ENCODE assay signal across 1 cellular context in the genomic region with DNA sequence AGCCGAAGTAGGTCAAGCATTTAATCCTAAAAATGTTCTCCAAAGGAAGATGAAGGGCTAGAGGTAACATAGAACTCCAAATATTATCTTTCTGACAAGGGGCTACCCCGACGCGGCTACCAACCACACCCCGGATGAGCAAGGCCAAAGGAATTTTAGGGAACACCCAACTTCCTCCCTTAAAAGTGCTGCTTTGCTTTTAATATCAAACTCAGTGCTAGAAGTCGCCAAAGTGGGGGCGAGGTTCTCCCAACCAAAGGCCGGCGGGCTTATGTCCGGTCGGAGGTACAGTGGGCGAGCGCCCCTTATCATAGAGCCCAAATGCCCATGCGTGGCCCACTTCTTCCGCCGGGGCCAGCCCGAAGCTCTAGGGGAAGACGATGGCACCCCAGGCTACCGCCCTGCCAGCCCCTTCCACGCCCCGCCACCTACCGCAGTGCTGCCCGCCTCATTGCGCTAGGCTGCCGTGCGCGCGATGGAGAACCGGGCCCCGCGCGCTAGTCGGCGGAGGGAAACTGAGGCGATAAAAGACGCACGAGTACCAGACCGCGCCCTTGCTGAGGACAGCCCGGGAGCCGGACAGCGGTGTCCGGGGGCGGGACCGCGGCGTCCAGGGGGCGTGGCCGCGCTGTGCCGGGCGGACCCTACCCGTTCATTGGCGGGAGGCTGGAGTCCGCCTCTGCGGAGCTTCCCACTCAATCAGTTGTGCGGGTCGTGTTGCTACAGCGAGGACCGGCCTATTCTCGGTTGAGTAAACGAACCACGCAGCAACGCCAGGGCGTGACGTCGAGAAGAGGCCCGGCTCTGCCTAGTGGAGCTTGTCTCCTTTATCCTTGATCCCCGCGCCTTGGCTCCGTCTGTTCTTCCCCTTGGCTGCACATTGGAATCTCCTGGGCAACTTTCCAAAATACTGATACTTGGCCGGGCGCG.
TF ChIP-seq lines count a peak whose summit lies in the region.

A gene with protein sequence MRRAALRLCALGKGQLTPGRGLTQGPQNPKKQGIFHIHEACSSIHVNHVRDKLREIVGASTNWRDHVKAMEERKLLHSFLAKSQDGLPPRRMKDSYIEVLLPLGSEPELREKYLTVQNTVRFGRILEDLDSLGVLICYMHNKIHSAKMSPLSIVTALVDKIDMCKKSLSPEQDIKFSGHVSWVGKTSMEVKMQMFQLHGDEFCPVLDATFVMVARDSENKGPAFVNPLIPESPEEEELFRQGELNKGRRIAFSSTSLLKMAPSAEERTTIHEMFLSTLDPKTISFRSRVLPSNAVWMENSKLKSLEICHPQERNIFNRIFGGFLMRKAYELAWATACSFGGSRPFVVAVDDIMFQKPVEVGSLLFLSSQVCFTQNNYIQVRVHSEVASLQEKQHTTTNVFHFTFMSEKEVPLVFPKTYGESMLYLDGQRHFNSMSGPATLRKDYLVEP (minus strand): TSS at position 584 of the 930 bp plus-strand sequence. CDS start 132 bp downstream, at position 452.

TF ChIP-seq in GM12878, 131 proteins besides CTCF, POLR2A, EP300 and RAD21 (continued from another document and continues in another):
- TF ChIP-seq, protein P1, sequence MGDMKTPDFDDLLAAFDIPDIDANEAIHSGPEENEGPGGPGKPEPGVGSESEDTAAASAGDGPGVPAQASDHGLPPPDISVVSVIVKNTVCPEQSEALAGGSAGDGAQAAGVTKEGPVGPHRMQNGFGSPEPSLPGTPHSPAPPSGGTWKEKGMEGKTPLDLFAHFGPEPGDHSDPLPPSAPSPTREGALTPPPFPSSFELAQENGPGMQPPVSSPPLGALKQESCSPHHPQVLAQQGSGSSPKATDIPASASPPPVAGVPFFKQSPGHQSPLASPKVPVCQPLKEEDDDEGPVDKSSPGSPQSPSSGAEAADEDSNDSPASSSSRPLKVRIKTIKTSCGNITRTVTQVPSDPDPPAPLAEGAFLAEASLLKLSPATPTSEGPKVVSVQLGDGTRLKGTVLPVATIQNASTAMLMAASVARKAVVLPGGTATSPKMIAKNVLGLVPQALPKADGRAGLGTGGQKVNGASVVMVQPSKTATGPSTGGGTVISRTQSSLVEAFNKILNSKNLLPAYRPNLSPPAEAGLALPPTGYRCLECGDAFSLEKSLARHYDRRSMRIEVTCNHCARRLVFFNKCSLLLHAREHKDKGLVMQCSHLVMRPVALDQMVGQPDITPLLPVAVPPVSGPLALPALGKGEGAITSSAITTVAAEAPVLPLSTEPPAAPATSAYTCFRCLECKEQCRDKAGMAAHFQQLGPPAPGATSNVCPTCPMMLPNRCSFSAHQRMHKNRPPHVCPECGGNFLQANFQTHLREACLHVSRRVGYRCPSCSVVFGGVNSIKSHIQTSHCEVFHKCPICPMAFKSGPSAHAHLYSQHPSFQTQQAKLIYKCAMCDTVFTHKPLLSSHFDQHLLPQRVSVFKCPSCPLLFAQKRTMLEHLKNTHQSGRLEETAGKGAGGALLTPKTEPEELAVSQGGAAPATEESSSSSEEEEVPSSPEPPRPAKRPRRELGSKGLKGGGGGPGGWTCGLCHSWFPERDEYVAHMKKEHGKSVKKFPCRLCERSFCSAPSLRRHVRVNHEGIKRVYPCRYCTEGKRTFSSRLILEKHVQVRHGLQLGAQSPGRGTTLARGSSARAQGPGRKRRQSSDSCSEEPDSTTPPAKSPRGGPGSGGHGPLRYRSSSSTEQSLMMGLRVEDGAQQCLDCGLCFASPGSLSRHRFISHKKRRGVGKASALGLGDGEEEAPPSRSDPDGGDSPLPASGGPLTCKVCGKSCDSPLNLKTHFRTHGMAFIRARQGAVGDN (IDR thresholded peaks at IDR 0.05): 0 out of 2 replicates have a peak, but pooled peaks have one; percentile 13
- no peak for TF ChIP-seq EZH2 (IDR thresholded peaks at IDR 0.05; ENCODE audit: borderline replicate concordance, control insufficient read depth, low read depth, low read length)
- no peak for TF ChIP-seq TCF12 (IDR thresholded peaks at IDR 0.05; ENCODE audit: low read depth, low read length)
- TF ChIP-seq RELA (IDR thresholded peaks at IDR 0.05; ENCODE audit: borderline replicate concordance, partially characterized antibody): no peak
- 0 out of 2 replicates have a peak, but pooled peaks have one; percentile 47 for TF ChIP-seq CREM (IDR thresholded peaks at IDR 0.05; ENCODE audit: low read depth)
- no peak for TF ChIP-seq ASH2L (IDR thresholded peaks at IDR 0.05; ENCODE audit: borderline replicate concordance, low read depth)
- no peak for TF ChIP-seq SMAD1 (IDR thresholded peaks at IDR 0.05; ENCODE audit: low read depth, partially characterized antibody)
- no peak for TF ChIP-seq CBX3 (IDR thresholded peaks at IDR 0.05; ENCODE audit: borderline replicate concordance, low read depth)
- TF ChIP-seq CBFB (IDR thresholded peaks at IDR 0.05; ENCODE audit: low read depth): no peak
- no peak for TF ChIP-seq HCFC1 (IDR thresholded peaks at IDR 0.05; ENCODE audit: low read length)
- 0 out of 2 replicates have a peak, but pooled peaks have one; percentile 27 for TF ChIP-seq EED (IDR thresholded peaks at IDR 0.05; ENCODE audit: low read depth)
- no peak for TF ChIP-seq NR2C1 (IDR thresholded peaks at IDR 0.05)
- TF ChIP-seq IKZF2 (IDR thresholded peaks at IDR 0.05): peak; percentile 63 to 69
- TF ChIP-seq MTA2 (IDR thresholded peaks at IDR 0.05; ENCODE audit: low read depth): no peak
- TF ChIP-seq, protein P2, sequence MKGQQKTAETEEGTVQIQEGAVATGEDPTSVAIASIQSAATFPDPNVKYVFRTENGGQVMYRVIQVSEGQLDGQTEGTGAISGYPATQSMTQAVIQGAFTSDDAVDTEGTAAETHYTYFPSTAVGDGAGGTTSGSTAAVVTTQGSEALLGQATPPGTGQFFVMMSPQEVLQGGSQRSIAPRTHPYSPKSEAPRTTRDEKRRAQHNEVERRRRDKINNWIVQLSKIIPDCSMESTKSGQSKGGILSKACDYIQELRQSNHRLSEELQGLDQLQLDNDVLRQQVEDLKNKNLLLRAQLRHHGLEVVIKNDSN (IDR thresholded peaks at IDR 0.05; ENCODE audit: borderline replicate concordance, extremely low read length, insufficient read depth, low read depth, low read length): no peak
- no peak for TF ChIP-seq JUNB (IDR thresholded peaks at IDR 0.05)
- TF ChIP-seq ZNF217 (IDR thresholded peaks at IDR 0.05): no peak
- TF ChIP-seq, protein P3, sequence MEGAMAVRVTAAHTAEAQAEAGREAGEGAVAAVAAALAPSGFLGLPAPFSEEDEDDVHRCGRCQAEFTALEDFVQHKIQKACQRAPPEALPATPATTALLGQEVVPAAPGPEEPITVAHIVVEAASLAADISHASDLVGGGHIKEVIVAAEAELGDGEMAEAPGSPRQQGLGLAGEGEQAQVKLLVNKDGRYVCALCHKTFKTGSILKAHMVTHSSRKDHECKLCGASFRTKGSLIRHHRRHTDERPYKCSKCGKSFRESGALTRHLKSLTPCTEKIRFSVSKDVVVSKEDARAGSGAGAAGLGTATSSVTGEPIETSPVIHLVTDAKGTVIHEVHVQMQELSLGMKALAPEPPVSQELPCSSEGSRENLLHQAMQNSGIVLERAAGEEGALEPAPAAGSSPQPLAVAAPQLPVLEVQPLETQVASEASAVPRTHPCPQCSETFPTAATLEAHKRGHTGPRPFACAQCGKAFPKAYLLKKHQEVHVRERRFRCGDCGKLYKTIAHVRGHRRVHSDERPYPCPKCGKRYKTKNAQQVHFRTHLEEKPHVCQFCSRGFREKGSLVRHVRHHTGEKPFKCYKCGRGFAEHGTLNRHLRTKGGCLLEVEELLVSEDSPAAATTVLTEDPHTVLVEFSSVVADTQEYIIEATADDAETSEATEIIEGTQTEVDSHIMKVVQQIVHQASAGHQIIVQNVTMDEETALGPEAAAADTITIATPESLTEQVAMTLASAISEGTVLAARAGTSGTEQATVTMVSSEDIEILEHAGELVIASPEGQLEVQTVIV (IDR thresholded peaks at IDR 0.05; ENCODE audit: borderline replicate concordance, partially characterized antibody): no peak
- no peak for TF ChIP-seq FOXK2 (IDR thresholded peaks at IDR 0.05)
- TF ChIP-seq PML (IDR thresholded peaks at IDR 0.05; ENCODE audit: low read length): no peak
- TF ChIP-seq, protein P4, sequence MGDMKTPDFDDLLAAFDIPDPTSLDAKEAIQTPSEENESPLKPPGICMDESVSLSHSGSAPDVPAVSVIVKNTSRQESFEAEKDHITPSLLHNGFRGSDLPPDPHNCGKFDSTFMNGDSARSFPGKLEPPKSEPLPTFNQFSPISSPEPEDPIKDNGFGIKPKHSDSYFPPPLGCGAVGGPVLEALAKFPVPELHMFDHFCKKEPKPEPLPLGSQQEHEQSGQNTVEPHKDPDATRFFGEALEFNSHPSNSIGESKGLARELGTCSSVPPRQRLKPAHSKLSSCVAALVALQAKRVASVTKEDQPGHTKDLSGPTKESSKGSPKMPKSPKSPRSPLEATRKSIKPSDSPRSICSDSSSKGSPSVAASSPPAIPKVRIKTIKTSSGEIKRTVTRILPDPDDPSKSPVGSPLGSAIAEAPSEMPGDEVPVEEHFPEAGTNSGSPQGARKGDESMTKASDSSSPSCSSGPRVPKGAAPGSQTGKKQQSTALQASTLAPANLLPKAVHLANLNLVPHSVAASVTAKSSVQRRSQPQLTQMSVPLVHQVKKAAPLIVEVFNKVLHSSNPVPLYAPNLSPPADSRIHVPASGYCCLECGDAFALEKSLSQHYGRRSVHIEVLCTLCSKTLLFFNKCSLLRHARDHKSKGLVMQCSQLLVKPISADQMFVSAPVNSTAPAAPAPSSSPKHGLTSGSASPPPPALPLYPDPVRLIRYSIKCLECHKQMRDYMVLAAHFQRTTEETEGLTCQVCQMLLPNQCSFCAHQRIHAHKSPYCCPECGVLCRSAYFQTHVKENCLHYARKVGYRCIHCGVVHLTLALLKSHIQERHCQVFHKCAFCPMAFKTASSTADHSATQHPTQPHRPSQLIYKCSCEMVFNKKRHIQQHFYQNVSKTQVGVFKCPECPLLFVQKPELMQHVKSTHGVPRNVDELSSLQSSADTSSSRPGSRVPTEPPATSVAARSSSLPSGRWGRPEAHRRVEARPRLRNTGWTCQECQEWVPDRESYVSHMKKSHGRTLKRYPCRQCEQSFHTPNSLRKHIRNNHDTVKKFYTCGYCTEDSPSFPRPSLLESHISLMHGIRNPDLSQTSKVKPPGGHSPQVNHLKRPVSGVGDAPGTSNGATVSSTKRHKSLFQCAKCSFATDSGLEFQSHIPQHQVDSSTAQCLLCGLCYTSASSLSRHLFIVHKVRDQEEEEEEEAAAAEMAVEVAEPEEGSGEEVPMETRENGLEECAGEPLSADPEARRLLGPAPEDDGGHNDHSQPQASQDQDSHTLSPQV (IDR thresholded peaks at IDR 0.05): no peak
- no peak for TF ChIP-seq FOS (IDR thresholded peaks at IDR 0.05; ENCODE audit: borderline replicate concordance, extremely low read depth, insufficient read length)
- TF ChIP-seq, protein P5, sequence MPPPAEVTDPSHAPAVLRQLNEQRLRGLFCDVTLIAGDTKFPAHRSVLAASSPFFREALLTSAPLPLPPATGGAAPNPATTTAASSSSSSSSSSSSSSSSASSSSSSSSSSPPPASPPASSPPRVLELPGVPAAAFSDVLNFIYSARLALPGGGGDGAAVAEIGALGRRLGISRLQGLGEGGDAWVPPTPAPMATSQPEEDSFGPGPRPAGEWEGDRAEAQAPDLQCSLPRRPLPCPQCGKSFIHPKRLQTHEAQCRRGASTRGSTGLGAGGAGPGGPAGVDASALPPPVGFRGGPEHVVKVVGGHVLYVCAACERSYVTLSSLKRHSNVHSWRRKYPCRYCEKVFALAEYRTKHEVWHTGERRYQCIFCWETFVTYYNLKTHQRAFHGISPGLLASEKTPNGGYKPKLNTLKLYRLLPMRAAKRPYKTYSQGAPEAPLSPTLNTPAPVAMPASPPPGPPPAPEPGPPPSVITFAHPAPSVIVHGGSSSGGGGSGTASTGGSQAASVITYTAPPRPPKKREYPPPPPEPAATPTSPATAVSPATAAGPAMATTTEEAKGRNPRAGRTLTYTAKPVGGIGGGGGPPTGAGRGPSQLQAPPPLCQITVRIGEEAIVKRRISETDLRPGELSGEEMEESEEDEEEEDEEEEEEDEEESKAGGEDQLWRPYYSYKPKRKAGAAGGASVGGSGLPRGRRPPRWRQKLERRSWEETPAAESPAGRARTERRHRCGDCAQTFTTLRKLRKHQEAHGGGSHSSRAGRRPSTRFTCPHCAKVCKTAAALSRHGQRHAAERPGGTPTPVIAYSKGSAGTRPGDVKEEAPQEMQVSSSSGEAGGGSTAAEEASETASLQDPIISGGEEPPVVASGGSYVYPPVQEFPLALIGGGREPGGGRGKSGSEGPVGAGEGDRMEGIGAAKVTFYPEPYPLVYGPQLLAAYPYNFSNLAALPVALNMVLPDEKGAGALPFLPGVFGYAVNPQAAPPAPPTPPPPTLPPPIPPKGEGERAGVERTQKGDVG (CRISPR knock-in tag; IDR thresholded peaks at IDR 0.05): no peak
- peak in 1 of 2 experiments; percentile 11; a peak in 1 of 3 replicates for TF ChIP-seq EGR1 (IDR thresholded peaks at IDR 0.05; ENCODE audit: borderline replicate concordance in 1 of 2, low read depth in 2 of 2, low read length in 2 of 2)
- no peak for TF ChIP-seq ZNF384 (IDR thresholded peaks at IDR 0.05; ENCODE audit: borderline replicate concordance, low read depth, low read length)
- TF ChIP-seq, protein P6, sequence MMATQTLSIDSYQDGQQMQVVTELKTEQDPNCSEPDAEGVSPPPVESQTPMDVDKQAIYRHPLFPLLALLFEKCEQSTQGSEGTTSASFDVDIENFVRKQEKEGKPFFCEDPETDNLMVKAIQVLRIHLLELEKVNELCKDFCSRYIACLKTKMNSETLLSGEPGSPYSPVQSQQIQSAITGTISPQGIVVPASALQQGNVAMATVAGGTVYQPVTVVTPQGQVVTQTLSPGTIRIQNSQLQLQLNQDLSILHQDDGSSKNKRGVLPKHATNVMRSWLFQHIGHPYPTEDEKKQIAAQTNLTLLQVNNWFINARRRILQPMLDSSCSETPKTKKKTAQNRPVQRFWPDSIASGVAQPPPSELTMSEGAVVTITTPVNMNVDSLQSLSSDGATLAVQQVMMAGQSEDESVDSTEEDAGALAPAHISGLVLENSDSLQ (IDR thresholded peaks at IDR 0.05): peak; percentile 24; the same call in 1 of the 2 replicates
- 0 out of 2 replicates have a peak, but pooled peaks have one; percentile 24 for TF ChIP-seq DPF2 (IDR thresholded peaks at IDR 0.05)
- peak; percentile 83 for TF ChIP-seq CREB1 (IDR thresholded peaks at IDR 0.05; ENCODE audit: low read depth)
- no peak for TF ChIP-seq SIX5 (IDR thresholded peaks at IDR 0.05; ENCODE audit: low read depth, low read length, severe bottlenecking)
- no peak for TF ChIP-seq CBX5 (IDR thresholded peaks at IDR 0.05; ENCODE audit: low read depth)
- TF ChIP-seq BRCA1 (IDR thresholded peaks at IDR 0.05; ENCODE audit: low read depth, low read length): no peak
- peak; percentile 49; the same call in 1 of the 2 replicates for TF ChIP-seq PAX5 (IDR thresholded peaks at IDR 0.05; ENCODE audit: borderline replicate concordance, low read depth, low read length)
- no peak for TF ChIP-seq KLF5 (IDR thresholded peaks at IDR 0.05; ENCODE audit: partially characterized antibody)
- TF ChIP-seq SPI1 (IDR thresholded peaks at IDR 0.05; ENCODE audit: borderline replicate concordance, insufficient read depth, low read depth, low read length): peak; percentile 21; the same call in 1 of the 2 replicates
- peak; percentile 33; the same call in 1 of the 2 replicates for TF ChIP-seq ATF7 (IDR thresholded peaks at IDR 0.05; ENCODE audit: low read depth)
- TF ChIP-seq RAD51 (IDR thresholded peaks at IDR 0.05): no peak
- 0 out of 2 replicates have a peak, but pooled peaks have one; percentile 41 for TF ChIP-seq HDGF (IDR thresholded peaks at IDR 0.05)
- 0 out of 2 replicates have a peak, but pooled peaks have one; percentile 25 for TF ChIP-seq GATAD2B (conservative IDR thresholded peaks at IDR 0.05; ENCODE audit: low read depth)
- TF ChIP-seq, protein P7, sequence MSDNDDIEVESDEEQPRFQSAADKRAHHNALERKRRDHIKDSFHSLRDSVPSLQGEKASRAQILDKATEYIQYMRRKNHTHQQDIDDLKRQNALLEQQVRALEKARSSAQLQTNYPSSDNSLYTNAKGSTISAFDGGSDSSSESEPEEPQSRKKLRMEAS (IDR thresholded peaks at IDR 0.05; ENCODE audit: low read depth, low read length): no peak
- peak in 1 of 2 experiments; percentile 39; a peak in 1 of 4 replicates for TF ChIP-seq BHLHE40 (IDR thresholded peaks at IDR 0.05; ENCODE audit: borderline replicate concordance in 1 of 2, low read depth in 2 of 2, low read length in 1 of 2)
